Comparison of ENCODE assay signal across 2 cellular contexts in genomic region chr17:10633738-10634379, GRCh38.
TF ChIP-seq lines count a peak whose summit lies in the region.

No MANE protein-coding gene starts in this region.

TF ChIP-seq in SK-N-SH treated with all-trans-retinoic acid at 6 μM for 48 hours, 23 proteins besides CTCF, POLR2A, EP300 and RAD21 (continued from another document):
- TF ChIP-seq POU6F1 (CRISPR knock-in tag; IDR thresholded peaks at IDR 0.05; ENCODE audit: borderline replicate concordance, low read depth): no peak
- TF ChIP-seq ZNF8 (CRISPR knock-in tag; IDR thresholded peaks at IDR 0.05): no peak
- no peak for TF ChIP-seq ZNF565 (CRISPR knock-in tag; conservative IDR thresholded peaks at IDR 0.05; ENCODE audit: low read depth)
- no peak for TF ChIP-seq RARB (CRISPR knock-in tag; IDR thresholded peaks at IDR 0.05)

TF ChIP-seq in HepG2, 621 proteins besides CTCF, POLR2A, EP300 and RAD21 (continued from another document):
- TF ChIP-seq ZBTB25 (CRISPR knock-in tag; IDR thresholded peaks at IDR 0.05): no peak
- TF ChIP-seq, protein P1, sequence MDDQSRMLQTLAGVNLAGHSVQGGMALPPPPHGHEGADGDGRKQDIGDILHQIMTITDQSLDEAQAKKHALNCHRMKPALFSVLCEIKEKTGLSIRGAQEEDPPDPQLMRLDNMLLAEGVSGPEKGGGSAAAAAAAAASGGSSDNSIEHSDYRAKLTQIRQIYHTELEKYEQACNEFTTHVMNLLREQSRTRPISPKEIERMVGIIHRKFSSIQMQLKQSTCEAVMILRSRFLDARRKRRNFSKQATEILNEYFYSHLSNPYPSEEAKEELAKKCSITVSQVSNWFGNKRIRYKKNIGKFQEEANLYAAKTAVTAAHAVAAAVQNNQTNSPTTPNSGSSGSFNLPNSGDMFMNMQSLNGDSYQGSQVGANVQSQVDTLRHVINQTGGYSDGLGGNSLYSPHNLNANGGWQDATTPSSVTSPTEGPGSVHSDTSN (CRISPR knock-in tag; IDR thresholded peaks at IDR 0.05; ENCODE audit: borderline replicate concordance): no peak
- TF ChIP-seq ARHGAP35 (CRISPR knock-in tag; IDR thresholded peaks at IDR 0.05; ENCODE audit: borderline replicate concordance): no peak
- TF ChIP-seq NFIB (CRISPR knock-in tag; IDR thresholded peaks at IDR 0.05; ENCODE audit: borderline replicate concordance): no peak
- TF ChIP-seq, protein P2, sequence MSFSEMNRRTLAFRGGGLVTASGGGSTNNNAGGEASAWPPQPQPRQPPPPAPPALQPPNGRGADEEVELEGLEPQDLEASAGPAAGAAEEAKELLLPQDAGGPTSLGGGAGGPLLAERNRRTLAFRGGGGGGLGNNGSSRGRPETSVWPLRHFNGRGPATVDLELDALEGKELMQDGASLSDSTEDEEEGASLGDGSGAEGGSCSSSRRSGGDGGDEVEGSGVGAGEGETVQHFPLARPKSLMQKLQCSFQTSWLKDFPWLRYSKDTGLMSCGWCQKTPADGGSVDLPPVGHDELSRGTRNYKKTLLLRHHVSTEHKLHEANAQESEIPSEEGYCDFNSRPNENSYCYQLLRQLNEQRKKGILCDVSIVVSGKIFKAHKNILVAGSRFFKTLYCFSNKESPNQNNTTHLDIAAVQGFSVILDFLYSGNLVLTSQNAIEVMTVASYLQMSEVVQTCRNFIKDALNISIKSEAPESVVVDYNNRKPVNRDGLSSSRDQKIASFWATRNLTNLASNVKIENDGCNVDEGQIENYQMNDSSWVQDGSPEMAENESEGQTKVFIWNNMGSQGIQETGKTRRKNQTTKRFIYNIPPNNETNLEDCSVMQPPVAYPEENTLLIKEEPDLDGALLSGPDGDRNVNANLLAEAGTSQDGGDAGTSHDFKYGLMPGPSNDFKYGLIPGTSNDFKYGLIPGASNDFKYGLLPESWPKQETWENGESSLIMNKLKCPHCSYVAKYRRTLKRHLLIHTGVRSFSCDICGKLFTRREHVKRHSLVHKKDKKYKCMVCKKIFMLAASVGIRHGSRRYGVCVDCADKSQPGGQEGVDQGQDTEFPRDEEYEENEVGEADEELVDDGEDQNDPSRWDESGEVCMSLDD (CRISPR knock-in tag; IDR thresholded peaks at IDR 0.05; ENCODE audit: borderline replicate concordance): no peak
- TF ChIP-seq, protein P3, sequence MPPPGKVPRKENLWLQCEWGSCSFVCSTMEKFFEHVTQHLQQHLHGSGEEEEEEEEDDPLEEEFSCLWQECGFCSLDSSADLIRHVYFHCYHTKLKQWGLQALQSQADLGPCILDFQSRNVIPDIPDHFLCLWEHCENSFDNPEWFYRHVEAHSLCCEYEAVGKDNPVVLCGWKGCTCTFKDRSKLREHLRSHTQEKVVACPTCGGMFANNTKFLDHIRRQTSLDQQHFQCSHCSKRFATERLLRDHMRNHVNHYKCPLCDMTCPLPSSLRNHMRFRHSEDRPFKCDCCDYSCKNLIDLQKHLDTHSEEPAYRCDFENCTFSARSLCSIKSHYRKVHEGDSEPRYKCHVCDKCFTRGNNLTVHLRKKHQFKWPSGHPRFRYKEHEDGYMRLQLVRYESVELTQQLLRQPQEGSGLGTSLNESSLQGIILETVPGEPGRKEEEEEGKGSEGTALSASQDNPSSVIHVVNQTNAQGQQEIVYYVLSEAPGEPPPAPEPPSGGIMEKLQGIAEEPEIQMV (CRISPR knock-in tag; IDR thresholded peaks at IDR 0.05; ENCODE audit: low read depth): no peak
- no peak for TF ChIP-seq ZSCAN9 (CRISPR knock-in tag; IDR thresholded peaks at IDR 0.05; ENCODE audit: borderline replicate concordance)
